10 cellular contexts compared by ENCODE assay signal in the genomic region with DNA sequence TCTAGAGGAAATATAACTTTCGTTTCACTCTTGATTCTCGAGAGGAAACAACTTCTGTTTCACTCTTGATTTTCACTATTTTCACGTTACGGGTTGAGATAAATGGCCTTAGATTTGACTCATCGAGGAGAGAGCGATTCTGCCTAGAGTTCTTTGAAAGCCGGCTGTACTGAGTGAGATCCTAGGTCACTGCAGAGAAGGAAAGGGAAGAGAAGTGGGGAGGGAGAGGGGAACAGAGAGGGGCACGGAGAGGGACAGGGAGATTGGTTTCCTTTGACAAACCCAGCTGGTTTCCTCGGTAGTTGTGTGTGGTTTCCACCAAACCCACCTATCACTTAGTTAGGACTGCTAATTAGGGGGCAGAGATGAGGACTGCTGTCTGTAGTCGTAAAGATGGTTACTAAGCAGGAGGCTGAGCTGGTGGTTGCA. TPM values are rescaled to one million over a fixed set of nuclear protein-coding genes. Genes with fewer than 3 reads are reported as not detected.
DNase-seq lines count a peak whose midpoint lies in the region; ATAC-seq and TF ChIP-seq lines count a peak whose summit lies in the region.
"Had no signal": no experiment of that assay in that cellular context is flagged by ENCODE, and none has a peak within 500 bp of the region (broad histone marks: within the 10 kb centered on the region; RNA-seq: fewer than 3 reads in every experiment).

No MANE protein-coding gene starts in this region.

- H3K4me3 ChIP-seq in thyroid gland (replicated peaks in 1 of 3), result no peak overlapping the region
- H3K4me3 ChIP-seq: left ventricle myocardium inferior had no signal

- H3K27ac Mint-ChIP-seq in activated T-cell treated with anti-CD3 and anti-CD28 coated beads, Interleukin-2, amount 50 U/mL, for 24 hours, result peak overlapping the region; percentile 76
- peak overlapping the region; percentile 77 for H3K27ac Mint-ChIP-seq in T-helper 2 cell treated with Interferon-gamma antibody and Interleukin-4, amounts not matched to agents 5 μg/mL and 100 μg/mL, for 36 hours
- H3K27ac Mint-ChIP-seq in stimulated activated naive CD8-positive, alpha-beta T cell treated with anti-CD3 and anti-CD28 coated beads, Interleukin-15, Interleukin-2, amounts not matched to agents 100 ng/mL and 50 ng/mL, for 24 hours, result peak overlapping the region; percentile 80

- 65 to 70% methylated on average over 10 of the region's 10 CpGs for WGBS in thyroid gland, 2 donors

- H3K27ac ChIP-seq in thyroid gland, result no peak overlapping the region
- H3K27ac ChIP-seq: epithelial cell of prostate, left ventricle myocardium inferior had no signal

- intact Hi-C loops in thyroid gland (cut with DNase I), result no loop called here

- H3K27me3 Mint-ChIP-seq in activated T-cell treated with anti-CD3 and anti-CD28 coated beads, Interleukin-2, amount 50 U/mL, for 24 hours, result peaks cover 7% of the 10 kb centered on the region
- peaks cover 12% of the 10 kb centered on the region for H3K27me3 Mint-ChIP-seq in T-helper 2 cell treated with Interferon-gamma antibody and Interleukin-4, amounts not matched to agents 5 μg/mL and 100 μg/mL, for 36 hours (ENCODE audit: low read depth)
- H3K27me3 Mint-ChIP-seq in stimulated activated naive CD8-positive, alpha-beta T cell treated with anti-CD3 and anti-CD28 coated beads, Interleukin-15, Interleukin-2, amounts not matched to agents 100 ng/mL and 50 ng/mL, for 24 hours, result no peaks in the 10 kb centered on the region

- H3K4me1 Mint-ChIP-seq in activated T-cell treated with anti-CD3 and anti-CD28 coated beads, Interleukin-2, amount 50 U/mL, for 24 hours (ENCODE audit: low read depth), result peaks cover 30% of the 10 kb centered on the region
- H3K4me1 Mint-ChIP-seq in T-helper 2 cell treated with Interferon-gamma antibody and Interleukin-4, amounts not matched to agents 5 μg/mL and 100 μg/mL, for 36 hours (ENCODE audit: low read depth), result peaks cover 20% of the 10 kb centered on the region
- H3K4me1 Mint-ChIP-seq in stimulated activated naive CD8-positive, alpha-beta T cell treated with anti-CD3 and anti-CD28 coated beads, Interleukin-15, Interleukin-2, amounts not matched to agents 100 ng/mL and 50 ng/mL, for 24 hours (ENCODE audit: low read depth), result peaks cover 25% of the 10 kb centered on the region

- H3K9me3 Mint-ChIP-seq in activated T-cell treated with anti-CD3 and anti-CD28 coated beads, Interleukin-2, amount 50 U/mL, for 24 hours, result no peaks in the 10 kb centered on the region
- no peaks in the 10 kb centered on the region for H3K9me3 Mint-ChIP-seq in T-helper 2 cell treated with Interferon-gamma antibody and Interleukin-4, amounts not matched to agents 5 μg/mL and 100 μg/mL, for 36 hours
- H3K9me3 Mint-ChIP-seq in stimulated activated naive CD8-positive, alpha-beta T cell treated with anti-CD3 and anti-CD28 coated beads, Interleukin-15, Interleukin-2, amounts not matched to agents 100 ng/mL and 50 ng/mL, for 24 hours, result no peaks in the 10 kb centered on the region

- peak overlapping the region; percentile 42 for H3K4me3 Mint-ChIP-seq in activated T-cell treated with anti-CD3 and anti-CD28 coated beads, Interleukin-2, amount 50 U/mL, for 24 hours
- peak overlapping the region; percentile 79 for H3K4me3 Mint-ChIP-seq in T-helper 2 cell treated with Interferon-gamma antibody and Interleukin-4, amounts not matched to agents 5 μg/mL and 100 μg/mL, for 36 hours
- peak overlapping the region; percentile 64 for H3K4me3 Mint-ChIP-seq in stimulated activated naive CD8-positive, alpha-beta T cell treated with anti-CD3 and anti-CD28 coated beads, Interleukin-15, Interleukin-2, amounts not matched to agents 100 ng/mL and 50 ng/mL, for 24 hours

- H3K36me3 ChIP-seq in thyroid gland, result no peaks in the 10 kb centered on the region
- H3K36me3 ChIP-seq: left ventricle myocardium inferior had no signal

- no peaks in the 10 kb centered on the region for H3K9me3 ChIP-seq in thyroid gland
- H3K9me3 ChIP-seq: left ventricle myocardium inferior had no signal

- H3K27me3 ChIP-seq in thyroid gland, result no peaks in the 10 kb centered on the region

- no peaks in the 10 kb centered on the region for H3K36me3 Mint-ChIP-seq in activated T-cell treated with anti-CD3 and anti-CD28 coated beads, Interleukin-2, amount 50 U/mL, for 24 hours (ENCODE audit: low read depth)
- H3K36me3 Mint-ChIP-seq in T-helper 2 cell treated with Interferon-gamma antibody and Interleukin-4, amounts not matched to agents 5 μg/mL and 100 μg/mL, for 36 hours (ENCODE audit: low read depth), result no peaks in the 10 kb centered on the region
- no peaks in the 10 kb centered on the region for H3K36me3 Mint-ChIP-seq in stimulated activated naive CD8-positive, alpha-beta T cell treated with anti-CD3 and anti-CD28 coated beads, Interleukin-15, Interleukin-2, amounts not matched to agents 100 ng/mL and 50 ng/mL, for 24 hours (ENCODE audit: low read depth)

- no peak for TF ChIP-seq POLR2A in thyroid gland (IDR thresholded peaks at IDR 0.05)

- peak; percentile 42 for ATAC-seq in HG02610 (IDR thresholded peaks at IDR 0.05; ENCODE audit: unreplicated experiment)

- no peaks in the 10 kb centered on the region for H3K4me1 ChIP-seq in thyroid gland
- H3K4me1 ChIP-seq: left ventricle myocardium inferior had no signal

- no peak for TF ChIP-seq CTCF in thyroid gland (IDR thresholded peaks at IDR 0.05)

- no peak for DNase-seq in activated T-cell treated with anti-CD3 and anti-CD28 coated beads, Interleukin-2, amount 50 U/mL, for 24 hours
- DNase-seq in activated T-cell treated with anti-CD3 and anti-CD28 coated beads, Interleukin-2, amount 50 U/mL, for 1 hour, result no peak
- DNase-seq in T-helper 2 cell treated with Interferon-gamma antibody and Interleukin-4, amounts not matched to agents 5 μg/mL and 100 μg/mL, for 36 hours (ENCODE audit: low spot score), result peak; percentile 26
- no peak for DNase-seq in stimulated activated CD4-positive, alpha-beta T cell treated with anti-CD3 and anti-CD28 coated beads, Interleukin-1b, Interleukin-23, amount 100 ng/mL, for 48 hours
- no peak for DNase-seq in SIG-M5 treated with dmso at 0.1 percent for 504 hours (lab: John Stamatoyannopoulos, UW; ENCODE audit: unreplicated experiment)
- DNase-seq in thyroid gland, result no peak
- DNase-seq: left ventricle myocardium inferior had no signal

RNA-seq across cellular contexts. Expression of a gene that starts 21.6 kb away (rescaled TPM):
- 10 to 100 TPM; 15.1 to 30.0 (median 15.6) TPM for total RNA-seq in thyroid gland

RNA-seq across cellular contexts. Expression of a gene that starts 55.8 kb away (rescaled TPM):
- 10 to 100 TPM; 27.8 to 91.8 (median 69.4) TPM for total RNA-seq in thyroid gland
